18 cellular contexts compared by ENCODE assay signal in the genomic region with DNA sequence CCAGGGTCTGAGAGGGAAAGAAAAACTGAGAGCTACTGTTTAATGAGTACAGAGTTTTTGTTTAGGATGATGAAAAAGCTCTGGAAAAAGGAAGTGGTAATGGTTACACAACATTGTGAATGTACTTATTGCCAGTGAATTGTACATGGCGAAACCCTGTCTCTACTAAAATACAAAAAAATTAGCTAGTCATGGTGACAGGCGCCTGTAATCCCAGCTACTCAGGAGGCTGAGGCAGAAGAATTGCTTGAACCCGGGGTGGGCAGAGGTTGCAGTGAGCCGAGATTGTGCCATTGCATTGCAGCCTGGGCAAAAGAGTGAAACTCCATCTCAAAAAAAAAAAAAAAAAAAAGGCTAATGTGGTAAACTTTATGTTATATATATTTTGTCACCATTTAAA.
A peak's percentile ranks its signal among the peaks of the same experiment; 100 is the strongest.
DNase-seq lines count a peak whose midpoint lies in the region; ATAC-seq and TF ChIP-seq lines count a peak whose summit lies in the region.
"Had no signal": no experiment of that assay in that cellular context is flagged by ENCODE, and none has a peak within 500 bp of the region (broad histone marks: within the 10 kb centered on the region; RNA-seq: fewer than 3 reads in every experiment).

No MANE protein-coding gene starts in this region.

- H3K27ac ChIP-seq in spleen (peak overlapping the region in 5 of 8 donors; percentile 40 to 85 (median 68)), ascending aorta (no peak overlapping the region)
- H3K27ac ChIP-seq: 22Rv1, coronary artery, gastroesophageal sphincter, parathyroid adenoma, WERI-Rb-1 had no signal

- 42 to 83% (median 74%) methylated on average over 4 of the region's 4 CpGs for WGBS in spleen, 5 donors

- H3K4me3 ChIP-seq in spleen, result no peak overlapping the region
- H3K4me3 ChIP-seq in ascending aorta, result no peak overlapping the region
- H3K4me3 ChIP-seq: coronary artery, gastroesophageal sphincter had no signal

- H3K9me3 ChIP-seq in spleen (no peaks in the 10 kb centered on the region), ascending aorta (no peaks in the 10 kb centered on the region)
- H3K9me3 ChIP-seq: gastroesophageal sphincter had no signal

- no peak for ATAC-seq in activated T-cell treated with anti-CD3 and anti-CD28 coated beads, Interleukin-2, amount 50 U/mL, for 72 hours (replicated peaks in 1 of 2)
- ATAC-seq in GM21515 (IDR thresholded peaks at IDR 0.05; ENCODE audit: unreplicated experiment), result no peak
- ATAC-seq: gastroesophageal sphincter had no signal

- H3K9me3 Mint-ChIP-seq in activated T-cell treated with anti-CD3 and anti-CD28 coated beads, Interleukin-2, amount 50 U/mL, for 72 hours, result no peaks in the 10 kb centered on the region

- no peaks in the 10 kb centered on the region for H3K4me1 Mint-ChIP-seq in activated T-cell treated with anti-CD3 and anti-CD28 coated beads, Interleukin-2, amount 50 U/mL, for 72 hours (ENCODE audit: low read depth)

- H3K36me3 ChIP-seq in spleen (peaks cover 0 to 46% (median 0%) of the 10 kb centered on the region in 6 donors), ascending aorta (peaks cover 0 to 5% of the 10 kb centered on the region in 2 donors)
- H3K36me3 ChIP-seq: WERI-Rb-1 had no signal

- TF ChIP-seq CTCF in spleen (IDR thresholded peaks at IDR 0.05 in 8 of 11, conservative IDR thresholded peaks at IDR 0.05 in 3 of 11) (no peak), ascending aorta (IDR thresholded peaks at IDR 0.05) (no peak)

- intact Hi-C loops in spleen (cut with DNase I; ENCODE audit: low total_unique reads), result no loop called here
- intact Hi-C loops in ascending aorta (cut with DNase I), result no loop called here

- H3K4me1 ChIP-seq in spleen (peaks cover 0 to 7% (median 0%) of the 10 kb centered on the region in 6 donors), ascending aorta (no peaks in the 10 kb centered on the region)
- H3K4me1 ChIP-seq: gastroesophageal sphincter, parathyroid adenoma had no signal

- H3K27me3 ChIP-seq in spleen (replicated peaks in 1 of 7) (no peaks in the 10 kb centered on the region), ascending aorta (no peaks in the 10 kb centered on the region)
- H3K27me3 ChIP-seq: gastroesophageal sphincter had no signal

- H3K36me3 Mint-ChIP-seq in activated T-cell treated with anti-CD3 and anti-CD28 coated beads, Interleukin-2, amount 50 U/mL, for 72 hours (ENCODE audit: insufficient read depth in 2 of 2), result peaks cover 4 to 11% of the 10 kb centered on the region in 2 donors

- DNase-seq in activated T-cell treated with anti-CD3 and anti-CD28 coated beads, Interleukin-2, amount 50 U/mL, for 72 hours, result no peak
- DNase-seq in activated T-cell treated with anti-CD3 and anti-CD28 coated beads for 4 hours, result no peak
- DNase-seq in OCI-M1 (lab: John Stamatoyannopoulos, UW), result peak; percentile 58
- DNase-seq in fibroblast of gingiva (ENCODE audit: low read depth), result peak; percentile 60
- DNase-seq in spleen, result no peak
- no peak for DNase-seq in NCI-H2107 (lab: John Stamatoyannopoulos, UW)
- DNase-seq in ascending aorta (ENCODE audit: low spot score in 2 of 2), result no peak
- DNase-seq: activated CD4-positive, alpha-beta T cell treated with anti-CD3 and anti-CD28 coated beads, Interleukin-2, amount 50 U/mL, for 4 hours; activated naive CD4-positive, alpha-beta T cell treated with Interleukin-2 at 50 U/mL for 16 hours; Karpas-422; NCI-H1436; stimulated activated CD4-positive, alpha-beta T cell treated with anti-CD3 and anti-CD28 coated beads, Interleukin-2, amount 100 ng/mL, for 48 hours; WERI-Rb-1 had no signal

- H3K27me3 Mint-ChIP-seq in activated T-cell treated with anti-CD3 and anti-CD28 coated beads, Interleukin-2, amount 50 U/mL, for 72 hours (ENCODE audit: low read depth), result no peaks in the 10 kb centered on the region

- peak overlapping the region; percentile 83 for H3K27ac Mint-ChIP-seq in activated T-cell treated with anti-CD3 and anti-CD28 coated beads, Interleukin-2, amount 50 U/mL, for 72 hours

- H3K4me3 Mint-ChIP-seq in activated T-cell treated with anti-CD3 and anti-CD28 coated beads, Interleukin-2, amount 50 U/mL, for 72 hours, result no peak overlapping the region

- no peak for TF ChIP-seq POLR2A in spleen (IDR thresholded peaks at IDR 0.05)

Comparison
In these comparisons a context has a peak if more than half of its experiments do, and no peak if none do; other contexts are left out.
1. DNase-seq: peak in OCI-M1 (single experiment) and fibroblast of gingiva (single experiment); none in activated T-cell treated with anti-CD3 and anti-CD28 coated beads, Interleukin-2, amount 50 U/mL, for 72 hours (0 of 2), activated T-cell treated with anti-CD3 and anti-CD28 coated beads for 4 hours (single experiment), spleen (single experiment), NCI-H2107 (single experiment) and ascending aorta (0 of 2).
2. H3K27ac ChIP-seq: peak in spleen (5 of 8); none in ascending aorta (0 of 2).